In genomic region chr10:26721561-26721960, GRCh38 we compare ENCODE assay signal across 18 cellular contexts. TPM values are rescaled to one million over a fixed set of nuclear protein-coding genes. Genes with fewer than 3 reads are reported as not detected.
DNase-seq lines count a peak whose midpoint lies in the region; ATAC-seq and TF ChIP-seq lines count a peak whose summit lies in the region.
"Had no signal": no experiment of that assay in that cellular context is flagged by ENCODE, and none has a peak within 500 bp of the region (broad histone marks: within the 10 kb centered on the region; RNA-seq: fewer than 3 reads in every experiment).

No MANE protein-coding gene starts in this region.

- H3K27me3 Mint-ChIP-seq in activated T-cell treated with anti-CD3 and anti-CD28 coated beads, Interleukin-2, amount 50 U/mL, for 24 hours, result no peaks in the 10 kb centered on the region
- H3K27me3 Mint-ChIP-seq: activated naive CD4-positive, alpha-beta T cell treated with anti-CD3 and anti-CD28 coated beads, Interleukin-2, amount 50 U/mL, for 24 hours; IgD-negative memory B cell had no signal

- H3K9me3 Mint-ChIP-seq in activated T-cell treated with anti-CD3 and anti-CD28 coated beads, Interleukin-2, amount 50 U/mL, for 24 hours, result no peaks in the 10 kb centered on the region
- H3K9me3 Mint-ChIP-seq: activated naive CD4-positive, alpha-beta T cell treated with anti-CD3 and anti-CD28 coated beads, Interleukin-2, amount 50 U/mL, for 24 hours; IgD-negative memory B cell had no signal

- ATAC-seq in left colon (peak; percentile 18), upper lobe of right lung (peak; percentile 27), GM21786 (IDR thresholded peaks at IDR 0.05; ENCODE audit: unreplicated experiment) (no peak)

- H3K4me1 ChIP-seq in upper lobe of right lung (no peaks in the 10 kb centered on the region), MM.1S (ENCODE audit: low read length) (no peaks in the 10 kb centered on the region)
- H3K4me1 ChIP-seq: breast epithelium, tibial nerve had no signal

- H3K4me3 Mint-ChIP-seq in activated T-cell treated with anti-CD3 and anti-CD28 coated beads, Interleukin-2, amount 50 U/mL, for 24 hours, result no peak overlapping the region
- H3K4me3 Mint-ChIP-seq: activated naive CD4-positive, alpha-beta T cell treated with anti-CD3 and anti-CD28 coated beads, Interleukin-2, amount 50 U/mL, for 24 hours; IgD-negative memory B cell had no signal

- peaks cover 92% of the 10 kb centered on the region for H3K36me3 Mint-ChIP-seq in activated T-cell treated with anti-CD3 and anti-CD28 coated beads, Interleukin-2, amount 50 U/mL, for 24 hours (ENCODE audit: low read depth)
- H3K36me3 Mint-ChIP-seq: IgD-negative memory B cell had no signal

- H3K27ac ChIP-seq in upper lobe of right lung (no peak overlapping the region), MM.1S (ENCODE audit: low read length) (no peak overlapping the region)
- H3K27ac ChIP-seq: breast epithelium, tibial nerve had no signal

- H3K79me2 ChIP-seq in MM.1S (ENCODE audit: low read length), result peaks cover 16% of the 10 kb centered on the region

- H3K9ac ChIP-seq in MM.1S (ENCODE audit: low read length), result no peak overlapping the region

- peak overlapping the region; percentile 88 for H3K27ac Mint-ChIP-seq in activated T-cell treated with anti-CD3 and anti-CD28 coated beads, Interleukin-2, amount 50 U/mL, for 24 hours
- H3K27ac Mint-ChIP-seq: activated naive CD4-positive, alpha-beta T cell treated with anti-CD3 and anti-CD28 coated beads, Interleukin-2, amount 50 U/mL, for 24 hours had no signal

- peaks cover 4% of the 10 kb centered on the region for H3F3A ChIP-seq in MM.1S (ENCODE audit: insufficient read depth, low read length)

- intact Hi-C loops in left colon (cut with DNase I, micrococcal nuclease), result loop anchor here in 1 of 2 donors (10.0 kb wide), 1 partner anchor 153 kb away; no protein-coding TSS in a partner anchor
- intact Hi-C loops in upper lobe of right lung (cut with DNase I), result loop anchor here (10.0 kb wide), 1 partner anchor 163 kb away; no protein-coding TSS in a partner anchor

- H3K4me3 ChIP-seq in upper lobe of right lung (no peak overlapping the region), MM.1S (ENCODE audit: low read length) (no peak overlapping the region)
- H3K4me3 ChIP-seq: breast epithelium, tibial nerve had no signal

- peak; percentile 22 for DNase-seq in stimulated activated CD4-positive, alpha-beta T cell treated with anti-CD3 and anti-CD28 coated beads, Interleukin-4, amount 100 ng/mL, for 24 hours
- DNase-seq in stimulated activated CD4-positive, alpha-beta T cell treated with anti-CD3 and anti-CD28 coated beads, Interleukin-12 subunit alpha, Interleukin-12 subunit beta, amount 100 ng/mL, for 4 hours, result no peak
- DNase-seq in activated T-cell treated with anti-CD3 and anti-CD28 coated beads, Interleukin-2, amount 50 U/mL, for 24 hours, result no peak
- DNase-seq in left colon (no peak), upper lobe of right lung (no peak), MM.1S (no peak), NCI-H69 (lab: John Stamatoyannopoulos, UW) (no peak)
- DNase-seq: DMS 273 treated with DMSO at 0.1 percent for 48 hours; hypothalamus; NCI-H1048; NCI-H2171 treated with DMSO at 0.1 percent for 48 hours; NK-92 treated with Interleukin-12 subunit alpha and Interleukin-12 subunit beta, amount 100 ng/mL, for 24 hours; SHP77 treated with DMSO at 0.1 percent for 48 hours had no signal

- H3K9me2 ChIP-seq in MM.1S (replicated peaks; ENCODE audit: insufficient read depth, low read length), result no peaks in the 10 kb centered on the region

- H3K4me1 Mint-ChIP-seq in activated T-cell treated with anti-CD3 and anti-CD28 coated beads, Interleukin-2, amount 50 U/mL, for 24 hours (ENCODE audit: low read depth), result peaks cover 18% of the 10 kb centered on the region

- H3K27me3 ChIP-seq in upper lobe of right lung (no peaks in the 10 kb centered on the region), MM.1S (replicated peaks; ENCODE audit: insufficient read depth, low read length) (no peaks in the 10 kb centered on the region)
- H3K27me3 ChIP-seq: breast epithelium, tibial nerve had no signal

- H2AFZ ChIP-seq in MM.1S (ENCODE audit: low read length), result no peak overlapping the region

- H4K20me1 ChIP-seq in MM.1S (ENCODE audit: insufficient read depth, low read length), result no peaks in the 10 kb centered on the region

- peaks cover 42% of the 10 kb centered on the region for H3K36me3 ChIP-seq in upper lobe of right lung
- peaks cover 2% of the 10 kb centered on the region; the same call in 1 of the 2 replicates for H3K36me3 ChIP-seq in MM.1S (replicated peaks; ENCODE audit: insufficient read depth, low read length)
- H3K36me3 ChIP-seq: breast epithelium had no signal

- no peaks in the 10 kb centered on the region for H3K9me3 ChIP-seq in upper lobe of right lung
- H3K9me3 ChIP-seq in MM.1S (replicated peaks; ENCODE audit: insufficient read depth, low read length), result no peaks in the 10 kb centered on the region
- H3K9me3 ChIP-seq: breast epithelium, tibial nerve had no signal

- H3K4me2 ChIP-seq in MM.1S (ENCODE audit: low read depth, low read length), result no peak overlapping the region

- no peak for TF ChIP-seq CTCF in upper lobe of right lung (IDR thresholded peaks at IDR 0.05)
- no peak for TF ChIP-seq CTCF in MM.1S (IDR thresholded peaks at IDR 0.05; ENCODE audit: low read length)

RNA-seq across cellular contexts. Expression of gene PDSS1, which starts 24.1 kb away (rescaled TPM):
- total RNA-seq in left colon, result 10 to 100 TPM; 20.3 to 34.3 TPM
- total RNA-seq in upper lobe of right lung, result 6.2 TPM
